ENCODE assay signal across 25 cellular contexts in the genomic region with DNA sequence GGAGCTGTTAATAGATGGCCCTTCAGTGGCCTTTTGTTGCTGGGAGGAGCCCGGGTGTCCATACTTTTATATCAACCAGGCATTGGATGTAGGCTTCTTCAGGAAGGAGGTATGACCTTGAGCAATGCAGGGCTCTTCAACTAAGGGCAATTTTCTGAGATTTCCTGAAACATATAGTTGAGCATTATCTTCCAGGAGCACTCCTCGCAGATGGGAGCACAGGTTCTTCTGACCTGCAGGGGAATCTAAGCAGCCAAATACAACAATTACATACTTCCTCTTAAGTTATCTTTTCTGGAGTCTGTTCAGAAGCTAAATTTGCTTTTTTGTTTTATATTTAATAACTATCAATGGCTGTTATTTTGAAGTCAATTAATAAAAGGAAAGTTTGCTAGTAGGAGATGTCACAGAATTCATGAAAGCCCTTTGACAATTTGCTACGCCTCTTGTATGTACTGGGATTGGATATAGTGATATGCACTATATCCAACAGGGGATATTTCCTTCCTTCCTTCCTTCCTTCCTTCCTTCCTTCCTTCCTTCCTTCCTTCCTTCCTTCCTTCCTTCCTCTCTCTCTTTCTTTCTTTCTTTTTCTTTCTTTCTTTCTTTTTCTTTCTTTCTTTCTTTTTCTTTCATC.
"Had no signal": no experiment of that assay in that cellular context is flagged by ENCODE, and none has a peak within 500 bp of the region (broad histone marks: within the 10 kb centered on the region; RNA-seq: fewer than 3 reads in every experiment).

No MANE protein-coding gene starts in this region.

- H3K36me3 ChIP-seq: left lung, left ventricle myocardium inferior, lower lobe of right lung had no signal

- H3K4me3 Mint-ChIP-seq: immature natural killer cell; memory B cell; mesothelial cell of epicardium; naive B cell; naive thymus-derived CD4-positive, alpha-beta T cell; naive thymus-derived CD8-positive, alpha-beta T cell had no signal

- H3K27me3 ChIP-seq: hepatocyte, left lung had no signal

- H3K4me1 Mint-ChIP-seq: immature natural killer cell; memory B cell; mesothelial cell of epicardium; naive B cell; naive thymus-derived CD4-positive, alpha-beta T cell; naive thymus-derived CD8-positive, alpha-beta T cell had no signal

- H3K27ac Mint-ChIP-seq: immature natural killer cell; memory B cell; mesothelial cell of epicardium; naive thymus-derived CD4-positive, alpha-beta T cell; naive thymus-derived CD8-positive, alpha-beta T cell had no signal

- ATAC-seq: left cardiac atrium; left colon; left lobe of liver; left lung; left ventricle myocardium superior; lower lobe of right lung; mucosa of descending colon; naive thymus-derived CD4-positive, alpha-beta T cell; naive thymus-derived CD8-positive, alpha-beta T cell had no signal

- H3K4me3 ChIP-seq: hepatocyte, left lung, left ventricle myocardium inferior, lower lobe of right lung, lung, mucosa of descending colon had no signal

- H3K36me3 Mint-ChIP-seq: immature natural killer cell; memory B cell; mesothelial cell of epicardium; naive B cell; naive thymus-derived CD4-positive, alpha-beta T cell; naive thymus-derived CD8-positive, alpha-beta T cell had no signal

- H3K4me1 ChIP-seq: left lung, left ventricle myocardium inferior, lower lobe of right lung had no signal

- H3K9me3 ChIP-seq: left ventricle myocardium inferior, lower lobe of right lung, mucosa of descending colon had no signal

- H3K27me3 Mint-ChIP-seq: memory B cell; naive B cell; naive thymus-derived CD4-positive, alpha-beta T cell; naive thymus-derived CD8-positive, alpha-beta T cell had no signal

- DNase-seq: hippocampal formation; hypothalamus; immature natural killer cell; islet precursor cell; kidney; kidney glomerular epithelial cell; left cardiac atrium; left colon; left lung; left ventricle myocardium inferior; left ventricle myocardium superior; lower lobe of right lung; mammary epithelial cell; mesenchymal stem cell; mesendoderm; midbrain; mucosa of descending colon; naive B cell; naive thymus-derived CD4-positive, alpha-beta T cell; naive thymus-derived CD8-positive, alpha-beta T cell had no signal

- H3K9me3 Mint-ChIP-seq: mesothelial cell of epicardium had no signal

- H3K27ac ChIP-seq: hepatocyte, left lung, left ventricle myocardium inferior, lower lobe of right lung had no signal
